In the genomic region with DNA sequence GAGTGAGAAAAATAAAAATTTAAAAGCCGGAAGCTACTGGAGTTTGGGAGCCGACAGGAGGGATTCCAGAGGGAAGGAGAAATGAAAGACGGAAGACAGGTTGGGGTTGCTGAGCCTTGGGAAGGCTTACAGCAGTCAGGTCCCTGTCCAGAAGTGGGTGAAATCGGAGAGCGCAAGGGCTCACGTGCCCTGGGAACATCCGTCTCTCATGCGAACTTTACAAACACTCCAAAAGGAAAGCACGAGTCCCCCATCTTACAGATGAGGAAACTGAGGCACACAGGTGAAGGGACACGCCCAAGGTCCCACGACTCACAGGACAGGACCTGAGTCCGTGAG, we compare ENCODE assay signal across 8 cellular contexts. TPM values are rescaled to one million over a fixed set of nuclear protein-coding genes. Genes with fewer than 3 reads are reported as not detected.
A peak's percentile ranks its signal among the peaks of the same experiment; 100 is the strongest.
DNase-seq lines count a peak whose midpoint lies in the region; ATAC-seq and TF ChIP-seq lines count a peak whose summit lies in the region.

No MANE protein-coding gene starts in this region.

- CTCF ChIA-PET in activated naive CD4-positive, alpha-beta T cell treated with anti-CD3 and anti-CD28 coated beads, Interleukin-2, amount 10 ng/mL, durations not matched to agents 7 days and 5 days (lab: Charles Lee) = interaction anchor here (0.6 to 15.4 kb wide), 5 partner anchors 11 to 76 kb away, joined by 3 to 332 read pairs (median 3); a partner anchor contains a TSS
- CTCF ChIA-PET in MCF 10A (lab: Yijun Ruan, JAX) = interaction anchor here (0.7 to 13.3 kb wide), 11 partner anchors 13 to 150 kb away, joined by 3 to 927 read pairs (median 5); a partner anchor contains a TSS

- no peaks in the 10 kb centered on the region for H3K27me3 ChIP-seq in upper lobe of right lung

- peak overlapping the region; percentile 61 for H3K4me3 Mint-ChIP-seq in activated naive CD4-positive, alpha-beta T cell treated with anti-CD3 and anti-CD28 coated beads, Interleukin-2, amount 10 ng/mL, durations not matched to agents 7 days and 5 days
- H3K4me3 Mint-ChIP-seq in MCF 10A (ENCODE audit: unreplicated experiment) = peak overlapping the region; percentile 68

- peaks cover 37% of the 10 kb centered on the region for H3K4me1 Mint-ChIP-seq in activated naive CD4-positive, alpha-beta T cell treated with anti-CD3 and anti-CD28 coated beads, Interleukin-2, amount 10 ng/mL, durations not matched to agents 7 days and 5 days
- peaks cover 38% of the 10 kb centered on the region for H3K4me1 Mint-ChIP-seq in MCF 10A (ENCODE audit: insufficient read depth, unreplicated experiment)

- no peak for ATAC-seq in upper lobe of right lung
- ATAC-seq in HG02884 (IDR thresholded peaks at IDR 0.05; ENCODE audit: unreplicated experiment) = no peak

- no peak overlapping the region for H3K27ac Mint-ChIP-seq in activated naive CD4-positive, alpha-beta T cell treated with anti-CD3 and anti-CD28 coated beads, Interleukin-2, amount 10 ng/mL, durations not matched to agents 7 days and 5 days
- H3K27ac Mint-ChIP-seq in MCF 10A (ENCODE audit: low read depth, unreplicated experiment) = no peak overlapping the region

- H3K36me3 Mint-ChIP-seq in activated naive CD4-positive, alpha-beta T cell treated with anti-CD3 and anti-CD28 coated beads, Interleukin-2, amount 10 ng/mL, durations not matched to agents 7 days and 5 days = no peaks in the 10 kb centered on the region
- H3K36me3 Mint-ChIP-seq in MCF 10A (ENCODE audit: insufficient read depth, unreplicated experiment) = no peaks in the 10 kb centered on the region

- intact Hi-C loops in MCF 10A (cut with micrococcal nuclease) = no loop called here
- intact Hi-C loops in upper lobe of right lung (cut with DNase I) = no loop called here

- no peaks in the 10 kb centered on the region for H3K36me3 ChIP-seq in upper lobe of right lung

- peaks cover 91% of the 10 kb centered on the region for H3K27me3 Mint-ChIP-seq in activated naive CD4-positive, alpha-beta T cell treated with anti-CD3 and anti-CD28 coated beads, Interleukin-2, amount 10 ng/mL, durations not matched to agents 7 days and 5 days
- peaks cover 9% of the 10 kb centered on the region for H3K27me3 Mint-ChIP-seq in MCF 10A (ENCODE audit: insufficient read depth, unreplicated experiment)

- POLR2A ChIA-PET in MCF 10A (lab: Yijun Ruan, JAX) = interaction anchor here (2.2 to 10.8 kb wide), 2 partner anchors 42 to 80 kb away, joined by 6 to 299 read pairs; a partner anchor contains a TSS

- no peaks in the 10 kb centered on the region for H3K9me3 ChIP-seq in upper lobe of right lung

- H3K9me3 Mint-ChIP-seq in activated naive CD4-positive, alpha-beta T cell treated with anti-CD3 and anti-CD28 coated beads, Interleukin-2, amount 10 ng/mL, durations not matched to agents 7 days and 5 days = no peaks in the 10 kb centered on the region
- H3K9me3 Mint-ChIP-seq in MCF 10A (ENCODE audit: unreplicated experiment) = no peaks in the 10 kb centered on the region

- BruUV-seq in MCF 10A (replicated peaks; lab: Mats Ljungman, UMichigan) = no TSS peak

- no peak overlapping the region for H3K27ac ChIP-seq in upper lobe of right lung

- TF ChIP-seq CTCF in MCF 10A (IDR thresholded peaks at IDR 0.05; ENCODE audit: unreplicated experiment) (no peak), upper lobe of right lung (IDR thresholded peaks at IDR 0.05) (no peak)

- no peak for DNase-seq in activated naive CD4-positive, alpha-beta T cell treated with anti-CD3 and anti-CD28 coated beads, Interleukin-2, amount 10 ng/mL, durations not matched to agents 7 days and 5 days
- no peak for DNase-seq in activated naive CD4-positive, alpha-beta T cell treated with Interleukin-2 at 50 U/mL for 16 hours
- no peak for DNase-seq in MCF 10A (ENCODE audit: unreplicated experiment)
- DNase-seq in mesenteric fat pad (ENCODE audit: low spot score) = peak; percentile 84
- DNase-seq in upper lobe of right lung = no peak
- DNase-seq in anterior cingulate cortex (lab: John Stamatoyannopoulos, UW) = no peak
- no peak for DNase-seq in mucosa of gallbladder (ENCODE audit: low spot score)

- H3K4me3 ChIP-seq in upper lobe of right lung = peak overlapping the region; percentile 54

- H3K4me1 ChIP-seq in upper lobe of right lung = peaks cover 21% of the 10 kb centered on the region

RNA-seq across cellular contexts. Expression of a gene that starts 0.4 kb away (rescaled TPM):
- total RNA-seq in MCF 10A (2022) = 0.21 and 0.25 TPM in 2 replicates
- total RNA-seq in mesenteric fat pad = 10.7 TPM
- 39.5 TPM for total RNA-seq in upper lobe of right lung
- total RNA-seq in mucosa of gallbladder = 12.7 TPM

RNA-seq across cellular contexts. Expression of a gene that starts 5.5 kb away (rescaled TPM):
- 0.91 and 2.0 TPM in 2 replicates for total RNA-seq in MCF 10A (2022)
- total RNA-seq in mesenteric fat pad = 0.64 TPM
- 4.0 TPM for total RNA-seq in upper lobe of right lung
- total RNA-seq in mucosa of gallbladder = 3.2 TPM
